21 cellular contexts compared by ENCODE assay signal in the genomic region with DNA sequence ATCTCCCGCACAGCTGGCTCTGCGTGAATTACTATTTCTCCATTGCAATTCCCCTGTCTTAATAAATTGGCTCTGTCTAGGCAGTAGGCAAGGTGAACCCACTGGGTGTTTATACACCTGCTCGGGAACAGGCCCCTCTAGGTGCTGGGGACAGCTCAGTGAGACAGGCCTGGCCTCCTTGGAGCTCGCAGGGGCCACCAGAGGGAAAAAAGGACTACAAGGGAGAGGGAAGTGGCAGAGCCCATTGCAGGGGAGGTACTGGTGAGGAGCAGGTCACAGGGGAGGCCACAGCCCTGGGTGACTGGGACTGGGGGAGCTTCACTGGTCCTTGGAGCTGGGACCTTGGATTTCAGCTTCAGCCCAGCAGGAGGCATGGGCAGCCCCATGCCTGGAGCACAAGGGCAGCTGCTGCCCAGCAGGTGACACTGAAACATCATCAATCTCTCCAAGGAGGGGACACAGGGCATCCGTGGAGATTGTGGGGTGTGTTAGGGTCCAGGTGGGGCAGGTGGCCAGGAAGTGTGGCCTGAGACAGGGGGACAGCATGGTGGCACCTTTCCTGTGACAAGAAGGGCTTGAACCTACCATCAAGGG. TPM values are rescaled to one million over a fixed set of nuclear protein-coding genes. Genes with fewer than 3 reads are reported as not detected.
DNase-seq lines count a peak whose midpoint lies in the region; ATAC-seq and TF ChIP-seq lines count a peak whose summit lies in the region.
"Had no signal": no experiment of that assay in that cellular context is flagged by ENCODE, and none has a peak within 500 bp of the region (broad histone marks: within the 10 kb centered on the region; RNA-seq: fewer than 3 reads in every experiment).

No MANE protein-coding gene starts in this region.

- H3K27ac ChIP-seq in C4-2B (peak overlapping the region; percentile 25), PC-3 (ENCODE audit: low read length) (peak overlapping the region; percentile 90), parathyroid adenoma (peak overlapping the region; percentile 59)
- H3K27ac ChIP-seq: dorsolateral prefrontal cortex, neutrophil, right atrium auricular region, stomach had no signal

- H3K36me3 ChIP-seq in PC-3 (ENCODE audit: low read depth, low read length) (no peaks in the 10 kb centered on the region), parathyroid adenoma (ENCODE audit: control insufficient read depth, insufficient read depth, low read length) (no peaks in the 10 kb centered on the region)
- H3K36me3 ChIP-seq: neutrophil, right atrium auricular region, stomach had no signal

- H4K20me1 ChIP-seq in PC-3 (ENCODE audit: low read length), result no peaks in the 10 kb centered on the region

- H3K27me3 ChIP-seq in PC-3 (ENCODE audit: low read length) (no peaks in the 10 kb centered on the region), parathyroid adenoma (ENCODE audit: control insufficient read depth, insufficient read depth, low read length) (no peaks in the 10 kb centered on the region)
- H3K27me3 ChIP-seq: right atrium auricular region had no signal

- no peak overlapping the region for H3K4me3 ChIP-seq in PC-3 (ENCODE audit: low read length)
- no peak overlapping the region for H3K4me3 ChIP-seq in epithelial cell of proximal tubule (ENCODE audit: low read depth, low read length)
- no peak overlapping the region for H3K4me3 ChIP-seq in parathyroid adenoma (ENCODE audit: low read depth, low read length)
- H3K4me3 ChIP-seq: dorsolateral prefrontal cortex, right atrium auricular region, stomach had no signal

- peak; percentile 27 for DNase-seq in PC-3
- DNase-seq in epithelial cell of proximal tubule (ENCODE audit: low read depth), result no peak
- no peak for DNase-seq in AML-193 (lab: John Stamatoyannopoulos, UW)
- no peak for DNase-seq in activated CD4-positive, CD25-positive, alpha-beta regulatory T cell (lab: John Stamatoyannopoulos, UW)
- DNase-seq: activated CD4-positive, alpha-beta T cell treated with anti-CD3 and anti-CD28 coated beads, Interleukin-2, amount 10 ng/mL, durations not matched to agents 7 days and 5 days; activated naive CD4-positive, alpha-beta T cell treated with anti-CD3 and anti-CD28 coated beads, Interleukin-2, amount 50 U/mL, for 16 hours; activated T-cell treated with anti-CD3 and anti-CD28 coated beads, Interleukin-2, amount 50 U/mL, for 1 hour; dorsolateral prefrontal cortex; EL; hippocampal formation; MM.1S; NCI-H1930 had no signal

- H3K9me3 ChIP-seq in PC-3 (ENCODE audit: low read length), result no peaks in the 10 kb centered on the region
- H3K9me3 ChIP-seq in parathyroid adenoma (ENCODE audit: control insufficient read depth, low read length), result no peaks in the 10 kb centered on the region
- H3K9me3 ChIP-seq: neutrophil, stomach had no signal

- POLR2A ChIA-PET in PC-3 (lab: Charles Lee; ENCODE audit: unreplicated experiment), result interaction anchor here (0.7 kb wide), 1 partner anchor 50 kb away, joined by 4 read pairs; no protein-coding TSS in a partner anchor

- no peak for TF ChIP-seq POLR2A in GM18505 (IDR thresholded peaks at IDR 0.05; ENCODE audit: borderline replicate concordance, extremely low read depth, insufficient read depth, insufficient read length)

- H2AFZ ChIP-seq in PC-3 (ENCODE audit: low read length), result no peak overlapping the region
- peak overlapping the region; percentile 58 for H2AFZ ChIP-seq in parathyroid adenoma

- intact Hi-C loops in PC-3 (cut with micrococcal nuclease), result loop anchor here (2.0 kb wide), 2 partner anchors 67 to 269 kb away; partner anchors contain the start of gene ATG16L1

- TF ChIP-seq CTCF in C4-2B (conservative IDR thresholded peaks at IDR 0.05), result no peak
- TF ChIP-seq CTCF in PC-3 (conservative IDR thresholded peaks at IDR 0.05; ENCODE audit: low read depth, low read length), result peak; percentile 50
- peak; percentile 26 for TF ChIP-seq CTCF in epithelial cell of proximal tubule (conservative IDR thresholded peaks at IDR 0.05; ENCODE audit: low read depth, low read length)
- TF ChIP-seq CTCF in parathyroid adenoma (IDR thresholded peaks at IDR 0.05), result peak; percentile 30

- CTCF ChIA-PET in PC-3 (lab: Charles Lee), result interaction anchor here (1.2 kb wide), 2 partner anchors 47 to 270 kb away, joined by 5 to 8 read pairs; partner anchors contain the start of gene ATG16L1

- no peaks in the 10 kb centered on the region for H3K9me2 ChIP-seq in PC-3 (replicated peaks; ENCODE audit: low read length)

- BruUV-seq in PC-3 (replicated peaks; lab: Mats Ljungman, UMichigan), result no TSS peak

- H3K9ac ChIP-seq in PC-3 (ENCODE audit: low read length) (peak overlapping the region; percentile 22; the same call in 1 of the 2 replicates), parathyroid adenoma (no peak overlapping the region)

- H3F3A ChIP-seq in PC-3 (ENCODE audit: low read length, unreplicated experiment), result no peaks in the 10 kb centered on the region

- H3K4me1 ChIP-seq in PC-3 (ENCODE audit: insufficient read depth, low read length), result peaks cover 36% of the 10 kb centered on the region
- H3K4me1 ChIP-seq in parathyroid adenoma, result peaks cover 6% of the 10 kb centered on the region
- H3K4me1 ChIP-seq: right atrium auricular region had no signal

- H3K79me2 ChIP-seq in PC-3 (ENCODE audit: low read length) (no peaks in the 10 kb centered on the region), parathyroid adenoma (no peaks in the 10 kb centered on the region)

- no peak for ATAC-seq in PC-3
- ATAC-seq in GM21619 (IDR thresholded peaks at IDR 0.05; ENCODE audit: unreplicated experiment), result no peak
- no peak for ATAC-seq in GM18505 (IDR thresholded peaks at IDR 0.05; ENCODE audit: unreplicated experiment)

- H3K4me2 ChIP-seq in PC-3 (ENCODE audit: low read length) (peak overlapping the region; percentile 65), parathyroid adenoma (ENCODE audit: low read length) (peak overlapping the region; percentile 54)

RNA-seq across cellular contexts. Expression of gene NGEF, which starts 31.2 kb away (rescaled TPM):
- total RNA-seq in PC-3 (2014; rRNA removed), result 71.3 and 80.2 TPM in 2 replicates
- total RNA-seq in epithelial cell of proximal tubule, result 4.2 and 8.6 TPM in 2 replicates
- total RNA-seq: activated CD4-positive, alpha-beta T cell treated with anti-CD3 and anti-CD28 coated beads, Interleukin-2, amount 10 ng/mL, durations not matched to agents 7 days and 5 days had no signal

RNA-seq across cellular contexts. Expression of gene NEU2, which starts 50.6 kb away (rescaled TPM):
- total RNA-seq in PC-3 (2014; rRNA removed) (4.0 and 4.5 TPM in 2 replicates), epithelial cell of proximal tubule (not detected in 2 replicates)
- total RNA-seq: activated CD4-positive, alpha-beta T cell treated with anti-CD3 and anti-CD28 coated beads, Interleukin-2, amount 10 ng/mL, durations not matched to agents 7 days and 5 days; dorsolateral prefrontal cortex; kidney epithelial cell; mononuclear cell; right atrium auricular region; stomach had no signal

Comparison
In these comparisons a context has a peak if more than half of its experiments do, and no peak if none do; other contexts are left out.
1. H3K27ac ChIP-seq: peak in every context shown above with its lines; median percentile 90 in PC-3; 59 in parathyroid adenoma; 25 in C4-2B.